Comparison of ENCODE assay signal across 8 cellular contexts in the genomic region with DNA sequence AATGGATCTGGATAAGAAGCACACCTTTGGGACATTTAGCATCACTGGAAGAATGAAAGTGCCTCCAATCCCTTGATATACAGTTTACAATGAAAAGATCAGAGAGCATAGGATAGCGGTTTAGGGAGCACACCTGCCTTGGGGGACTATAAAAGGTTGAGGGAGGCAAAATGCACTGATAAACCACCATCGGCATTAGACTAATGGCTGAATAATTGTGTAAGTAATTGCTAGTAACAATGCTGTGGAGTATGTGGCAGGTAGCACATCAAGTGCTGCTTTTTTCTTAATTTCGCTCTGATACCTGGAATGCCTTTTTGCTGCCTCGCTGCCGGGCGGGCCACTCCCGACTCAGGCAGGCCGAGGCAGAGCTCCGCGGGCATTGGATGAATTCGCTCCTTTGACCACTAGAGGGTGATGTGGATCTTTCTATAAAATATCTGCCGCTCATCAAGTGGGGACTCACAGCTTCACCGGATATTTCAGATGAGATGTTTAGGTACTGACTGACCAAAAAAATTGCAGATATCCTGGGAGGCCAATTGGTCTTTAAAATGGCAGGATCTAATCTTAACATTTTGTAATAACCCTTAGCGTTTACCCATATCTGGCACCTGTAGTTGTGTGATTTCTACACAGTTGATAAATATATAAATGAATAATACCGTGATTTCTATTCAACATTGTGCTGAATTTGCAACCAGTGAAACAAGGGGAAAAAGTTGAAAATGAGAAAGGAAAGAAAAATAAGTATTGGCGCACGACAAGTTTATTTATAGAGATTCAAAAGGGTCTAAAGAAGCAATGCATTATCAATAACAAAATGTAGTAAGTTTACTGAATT.
A peak's percentile ranks its signal among the peaks of the same experiment; 100 is the strongest.
DNase-seq lines count a peak whose midpoint lies in the region; ATAC-seq and FAIRE-seq lines count a peak whose summit lies in the region.

No MANE protein-coding gene starts in this region.

- in situ Hi-C loops in T47D (cut with HindIII; ENCODE audit: low pct_unique_long_range_greater_than_20kb, low sequenced_read_pairs) = no loop called here

- DNase-seq in AG08396 (ENCODE audit: low spot score) (peak; percentile 81), GM18507 (ENCODE audit: extremely low spot score, insufficient read length, low read depth) (peak; percentile 55), NCI-H1930 (lab: John Stamatoyannopoulos, UW) (peak; percentile 55 to 77), UCSD-AML1 (lab: John Stamatoyannopoulos, UW; ENCODE audit: unreplicated experiment) (peak; percentile 18), T47D (ENCODE audit: low read depth in 1 of 2, low spot score in 1 of 2) (peak; percentile 20 to 73), islet precursor cell (peak; percentile 85)
- DNase-seq in stimulated activated CD4-positive, alpha-beta T cell treated with anti-CD3 and anti-CD28 coated beads, Interleukin-2, amount 100 ng/mL, for 24 hours = peak; percentile 46 to 56

- FAIRE-seq in GM18507 (lab: Jason Lieb, UNC) = peak; percentile 78

- ATAC-seq in HG02938 (IDR thresholded peaks at IDR 0.05; ENCODE audit: unreplicated experiment) = peak; percentile 89

Comparison
In these comparisons a context has a peak if more than half of its experiments do, and no peak if none do; other contexts are left out.
1. Peak in every context shown above with its lines: DNase-seq and ATAC-seq.
2. DNase-seq: peak in every context shown above with its lines; median percentile 85 in islet precursor cell; 81 in AG08396; 66 in NCI-H1930; 55 in GM18507; 51 in stimulated activated CD4-positive, alpha-beta T cell treated with anti-CD3 and anti-CD28 coated beads, Interleukin-2, amount 100 ng/mL, for 24 hours; 46 in T47D; 18 in UCSD-AML1.